In genomic region chr6:110958332-110959192, GRCh38 we compare ENCODE assay signal across 1 cellular context.
A peak's percentile ranks its signal among the peaks of the same experiment; 100 is the strongest.
TF ChIP-seq lines count a peak whose summit lies in the region.

A gene with protein sequence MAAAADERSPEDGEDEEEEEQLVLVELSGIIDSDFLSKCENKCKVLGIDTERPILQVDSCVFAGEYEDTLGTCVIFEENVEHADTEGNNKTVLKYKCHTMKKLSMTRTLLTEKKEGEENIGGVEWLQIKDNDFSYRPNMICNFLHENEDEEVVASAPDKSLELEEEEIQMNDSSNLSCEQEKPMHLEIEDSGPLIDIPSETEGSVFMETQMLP (plus strand): TSS chr6:110958706. CDS start chr6:110958770, 64 bp downstream.

TF ChIP-seq in WTC11, 78 proteins besides CTCF, POLR2A, EP300 and RAD21 (continued from another document):
- TF ChIP-seq ATF6 (CRISPR knock-in tag; IDR thresholded peaks at IDR 0.05) (no peak), ZNF423 (CRISPR knock-in tag; IDR thresholded peaks at IDR 0.05) (no peak), RELA (CRISPR knock-in tag; IDR thresholded peaks at IDR 0.05; ENCODE audit: borderline replicate concordance) (peak; percentile 81; the same call in 1 of the 2 replicates), TEAD4 (CRISPR knock-in tag; IDR thresholded peaks at IDR 0.05) (peak; percentile 53; the same call in 1 of the 2 replicates), ATF1 (CRISPR knock-in tag; IDR thresholded peaks at IDR 0.05) (no peak), GABPB1 (CRISPR knock-in tag; IDR thresholded peaks at IDR 0.05) (peak; percentile 84), FOXP4 (CRISPR knock-in tag; IDR thresholded peaks at IDR 0.05) (peak; percentile 80), TCF7 (CRISPR knock-in tag; IDR thresholded peaks at IDR 0.05; ENCODE audit: low read depth) (peak; percentile 67; the same call in 1 of the 2 replicates), ZNF232 (CRISPR knock-in tag; IDR thresholded peaks at IDR 0.05) (peak; percentile 71; the same call in 1 of the 2 replicates), MLX (CRISPR knock-in tag; IDR thresholded peaks at IDR 0.05) (no peak; the same call in 1 of the 2 replicates), ZNF138 (CRISPR knock-in tag; conservative IDR thresholded peaks at IDR 0.05) (no peak), E2F5 (CRISPR knock-in tag; IDR thresholded peaks at IDR 0.05) (peak; percentile 77), USF2 (CRISPR knock-in tag; IDR thresholded peaks at IDR 0.05) (peak; percentile 67), TP53 (CRISPR knock-in tag; IDR thresholded peaks at IDR 0.05) (peak; percentile 53; the same call in 1 of the 2 replicates), ZNF396 (CRISPR knock-in tag; IDR thresholded peaks at IDR 0.05; ENCODE audit: borderline replicate concordance) (no peak), HMGA2 (CRISPR knock-in tag; IDR thresholded peaks at IDR 0.05) (no peak), ZNF263 (CRISPR knock-in tag; IDR thresholded peaks at IDR 0.05; ENCODE audit: low read depth) (no peak)
- TF ChIP-seq, protein P1, sequence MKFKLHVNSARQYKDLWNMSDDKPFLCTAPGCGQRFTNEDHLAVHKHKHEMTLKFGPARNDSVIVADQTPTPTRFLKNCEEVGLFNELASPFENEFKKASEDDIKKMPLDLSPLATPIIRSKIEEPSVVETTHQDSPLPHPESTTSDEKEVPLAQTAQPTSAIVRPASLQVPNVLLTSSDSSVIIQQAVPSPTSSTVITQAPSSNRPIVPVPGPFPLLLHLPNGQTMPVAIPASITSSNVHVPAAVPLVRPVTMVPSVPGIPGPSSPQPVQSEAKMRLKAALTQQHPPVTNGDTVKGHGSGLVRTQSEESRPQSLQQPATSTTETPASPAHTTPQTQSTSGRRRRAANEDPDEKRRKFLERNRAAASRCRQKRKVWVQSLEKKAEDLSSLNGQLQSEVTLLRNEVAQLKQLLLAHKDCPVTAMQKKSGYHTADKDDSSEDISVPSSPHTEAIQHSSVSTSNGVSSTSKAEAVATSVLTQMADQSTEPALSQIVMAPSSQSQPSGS (CRISPR knock-in tag; IDR thresholded peaks at IDR 0.05; ENCODE audit: borderline replicate concordance, low read depth) = no peak
- TF ChIP-seq, protein P2, sequence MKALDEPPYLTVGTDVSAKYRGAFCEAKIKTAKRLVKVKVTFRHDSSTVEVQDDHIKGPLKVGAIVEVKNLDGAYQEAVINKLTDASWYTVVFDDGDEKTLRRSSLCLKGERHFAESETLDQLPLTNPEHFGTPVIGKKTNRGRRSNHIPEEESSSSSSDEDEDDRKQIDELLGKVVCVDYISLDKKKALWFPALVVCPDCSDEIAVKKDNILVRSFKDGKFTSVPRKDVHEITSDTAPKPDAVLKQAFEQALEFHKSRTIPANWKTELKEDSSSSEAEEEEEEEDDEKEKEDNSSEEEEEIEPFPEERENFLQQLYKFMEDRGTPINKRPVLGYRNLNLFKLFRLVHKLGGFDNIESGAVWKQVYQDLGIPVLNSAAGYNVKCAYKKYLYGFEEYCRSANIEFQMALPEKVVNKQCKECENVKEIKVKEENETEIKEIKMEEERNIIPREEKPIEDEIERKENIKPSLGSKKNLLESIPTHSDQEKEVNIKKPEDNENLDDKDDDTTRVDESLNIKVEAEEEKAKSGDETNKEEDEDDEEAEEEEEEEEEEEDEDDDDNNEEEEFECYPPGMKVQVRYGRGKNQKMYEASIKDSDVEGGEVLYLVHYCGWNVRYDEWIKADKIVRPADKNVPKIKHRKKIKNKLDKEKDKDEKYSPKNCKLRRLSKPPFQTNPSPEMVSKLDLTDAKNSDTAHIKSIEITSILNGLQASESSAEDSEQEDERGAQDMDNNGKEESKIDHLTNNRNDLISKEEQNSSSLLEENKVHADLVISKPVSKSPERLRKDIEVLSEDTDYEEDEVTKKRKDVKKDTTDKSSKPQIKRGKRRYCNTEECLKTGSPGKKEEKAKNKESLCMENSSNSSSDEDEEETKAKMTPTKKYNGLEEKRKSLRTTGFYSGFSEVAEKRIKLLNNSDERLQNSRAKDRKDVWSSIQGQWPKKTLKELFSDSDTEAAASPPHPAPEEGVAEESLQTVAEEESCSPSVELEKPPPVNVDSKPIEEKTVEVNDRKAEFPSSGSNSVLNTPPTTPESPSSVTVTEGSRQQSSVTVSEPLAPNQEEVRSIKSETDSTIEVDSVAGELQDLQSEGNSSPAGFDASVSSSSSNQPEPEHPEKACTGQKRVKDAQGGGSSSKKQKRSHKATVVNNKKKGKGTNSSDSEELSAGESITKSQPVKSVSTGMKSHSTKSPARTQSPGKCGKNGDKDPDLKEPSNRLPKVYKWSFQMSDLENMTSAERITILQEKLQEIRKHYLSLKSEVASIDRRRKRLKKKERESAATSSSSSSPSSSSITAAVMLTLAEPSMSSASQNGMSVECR (CRISPR knock-in tag; IDR thresholded peaks at IDR 0.05; ENCODE audit: borderline replicate concordance) = peak; percentile 87
- TF ChIP-seq, protein P3, sequence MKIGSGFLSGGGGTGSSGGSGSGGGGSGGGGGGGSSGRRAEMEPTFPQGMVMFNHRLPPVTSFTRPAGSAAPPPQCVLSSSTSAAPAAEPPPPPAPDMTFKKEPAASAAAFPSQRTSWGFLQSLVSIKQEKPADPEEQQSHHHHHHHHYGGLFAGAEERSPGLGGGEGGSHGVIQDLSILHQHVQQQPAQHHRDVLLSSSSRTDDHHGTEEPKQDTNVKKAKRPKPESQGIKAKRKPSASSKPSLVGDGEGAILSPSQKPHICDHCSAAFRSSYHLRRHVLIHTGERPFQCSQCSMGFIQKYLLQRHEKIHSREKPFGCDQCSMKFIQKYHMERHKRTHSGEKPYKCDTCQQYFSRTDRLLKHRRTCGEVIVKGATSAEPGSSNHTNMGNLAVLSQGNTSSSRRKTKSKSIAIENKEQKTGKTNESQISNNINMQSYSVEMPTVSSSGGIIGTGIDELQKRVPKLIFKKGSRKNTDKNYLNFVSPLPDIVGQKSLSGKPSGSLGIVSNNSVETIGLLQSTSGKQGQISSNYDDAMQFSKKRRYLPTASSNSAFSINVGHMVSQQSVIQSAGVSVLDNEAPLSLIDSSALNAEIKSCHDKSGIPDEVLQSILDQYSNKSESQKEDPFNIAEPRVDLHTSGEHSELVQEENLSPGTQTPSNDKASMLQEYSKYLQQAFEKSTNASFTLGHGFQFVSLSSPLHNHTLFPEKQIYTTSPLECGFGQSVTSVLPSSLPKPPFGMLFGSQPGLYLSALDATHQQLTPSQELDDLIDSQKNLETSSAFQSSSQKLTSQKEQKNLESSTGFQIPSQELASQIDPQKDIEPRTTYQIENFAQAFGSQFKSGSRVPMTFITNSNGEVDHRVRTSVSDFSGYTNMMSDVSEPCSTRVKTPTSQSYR (CRISPR knock-in tag; IDR thresholded peaks at IDR 0.05) = no peak
- TF ChIP-seq, protein P4, sequence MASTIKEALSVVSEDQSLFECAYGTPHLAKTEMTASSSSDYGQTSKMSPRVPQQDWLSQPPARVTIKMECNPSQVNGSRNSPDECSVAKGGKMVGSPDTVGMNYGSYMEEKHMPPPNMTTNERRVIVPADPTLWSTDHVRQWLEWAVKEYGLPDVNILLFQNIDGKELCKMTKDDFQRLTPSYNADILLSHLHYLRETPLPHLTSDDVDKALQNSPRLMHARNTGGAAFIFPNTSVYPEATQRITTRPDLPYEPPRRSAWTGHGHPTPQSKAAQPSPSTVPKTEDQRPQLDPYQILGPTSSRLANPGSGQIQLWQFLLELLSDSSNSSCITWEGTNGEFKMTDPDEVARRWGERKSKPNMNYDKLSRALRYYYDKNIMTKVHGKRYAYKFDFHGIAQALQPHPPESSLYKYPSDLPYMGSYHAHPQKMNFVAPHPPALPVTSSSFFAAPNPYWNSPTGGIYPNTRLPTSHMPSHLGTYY (CRISPR knock-in tag; IDR thresholded peaks at IDR 0.05) = no peak
- TF ChIP-seq, protein P5, sequence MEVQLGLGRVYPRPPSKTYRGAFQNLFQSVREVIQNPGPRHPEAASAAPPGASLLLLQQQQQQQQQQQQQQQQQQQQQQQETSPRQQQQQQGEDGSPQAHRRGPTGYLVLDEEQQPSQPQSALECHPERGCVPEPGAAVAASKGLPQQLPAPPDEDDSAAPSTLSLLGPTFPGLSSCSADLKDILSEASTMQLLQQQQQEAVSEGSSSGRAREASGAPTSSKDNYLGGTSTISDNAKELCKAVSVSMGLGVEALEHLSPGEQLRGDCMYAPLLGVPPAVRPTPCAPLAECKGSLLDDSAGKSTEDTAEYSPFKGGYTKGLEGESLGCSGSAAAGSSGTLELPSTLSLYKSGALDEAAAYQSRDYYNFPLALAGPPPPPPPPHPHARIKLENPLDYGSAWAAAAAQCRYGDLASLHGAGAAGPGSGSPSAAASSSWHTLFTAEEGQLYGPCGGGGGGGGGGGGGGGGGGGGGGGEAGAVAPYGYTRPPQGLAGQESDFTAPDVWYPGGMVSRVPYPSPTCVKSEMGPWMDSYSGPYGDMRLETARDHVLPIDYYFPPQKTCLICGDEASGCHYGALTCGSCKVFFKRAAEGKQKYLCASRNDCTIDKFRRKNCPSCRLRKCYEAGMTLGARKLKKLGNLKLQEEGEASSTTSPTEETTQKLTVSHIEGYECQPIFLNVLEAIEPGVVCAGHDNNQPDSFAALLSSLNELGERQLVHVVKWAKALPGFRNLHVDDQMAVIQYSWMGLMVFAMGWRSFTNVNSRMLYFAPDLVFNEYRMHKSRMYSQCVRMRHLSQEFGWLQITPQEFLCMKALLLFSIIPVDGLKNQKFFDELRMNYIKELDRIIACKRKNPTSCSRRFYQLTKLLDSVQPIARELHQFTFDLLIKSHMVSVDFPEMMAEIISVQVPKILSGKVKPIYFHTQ (CRISPR knock-in tag; IDR thresholded peaks at IDR 0.05) = no peak
- TF ChIP-seq, protein P6, sequence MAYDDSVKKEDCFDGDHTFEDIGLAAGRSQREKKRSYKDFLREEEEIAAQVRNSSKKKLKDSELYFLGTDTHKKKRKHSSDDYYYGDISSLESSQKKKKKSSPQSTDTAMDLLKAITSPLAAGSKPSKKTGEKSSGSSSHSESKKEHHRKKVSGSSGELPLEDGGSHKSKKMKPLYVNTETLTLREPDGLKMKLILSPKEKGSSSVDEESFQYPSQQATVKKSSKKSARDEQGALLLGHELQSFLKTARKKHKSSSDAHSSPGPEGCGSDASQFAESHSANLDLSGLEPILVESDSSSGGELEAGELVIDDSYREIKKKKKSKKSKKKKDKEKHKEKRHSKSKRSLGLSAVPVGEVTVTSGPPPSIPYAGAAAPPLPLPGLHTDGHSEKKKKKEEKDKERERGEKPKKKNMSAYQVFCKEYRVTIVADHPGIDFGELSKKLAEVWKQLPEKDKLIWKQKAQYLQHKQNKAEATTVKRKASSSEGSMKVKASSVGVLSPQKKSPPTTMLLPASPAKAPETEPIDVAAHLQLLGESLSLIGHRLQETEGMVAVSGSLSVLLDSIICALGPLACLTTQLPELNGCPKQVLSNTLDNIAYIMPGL (CRISPR knock-in tag; IDR thresholded peaks at IDR 0.05) = peak; percentile 83
